ENCODE assay signal across 17 cellular contexts in genomic region chr18:63446266-63446665, GRCh38. TPM values are rescaled to one million over a fixed set of nuclear protein-coding genes. Genes with fewer than 3 reads are reported as not detected.
"Had no signal": no experiment of that assay in that cellular context is flagged by ENCODE, and none has a peak within 500 bp of the region (broad histone marks: within the 10 kb centered on the region; RNA-seq: fewer than 3 reads in every experiment).

No MANE protein-coding gene starts in this region.

- ATAC-seq: sciatic nerve had no signal

- H3K4me1 Mint-ChIP-seq: activated CD4-positive, alpha-beta T cell treated with anti-CD3 and anti-CD28 coated beads, Interleukin-2, amount 10 ng/mL, durations not matched to agents 7 days and 5 days; activated naive CD4-positive, alpha-beta T cell treated with anti-CD3 and anti-CD28 coated beads, Interleukin-2, amount 10 ng/mL, durations not matched to agents 7 days and 5 days had no signal

- H3K4me1 ChIP-seq: ascending aorta, breast epithelium, neural progenitor cell had no signal

- H3K27ac Mint-ChIP-seq: activated CD4-positive, alpha-beta T cell treated with anti-CD3 and anti-CD28 coated beads, Interleukin-2, amount 10 ng/mL, durations not matched to agents 7 days and 5 days; activated naive CD4-positive, alpha-beta T cell treated with anti-CD3 and anti-CD28 coated beads, Interleukin-2, amount 10 ng/mL, durations not matched to agents 7 days and 5 days; activated T-helper 2 cell treated with anti-CD3 and anti-CD28 coated beads, Interferon-gamma antibody, Interleukin-2, Interleukin-4, amounts not matched to agents 10 μg/mL and 5 μg/mL and 100 μg/mL, durations not matched to agents 14 hours and 24 hours and 36 hours; neural progenitor cell; T-helper 2 cell treated with Interferon-gamma antibody and Interleukin-4, amounts not matched to agents 5 μg/mL and 100 μg/mL, for 36 hours had no signal

- DNase-seq: activated CD4-positive, alpha-beta T cell treated with anti-CD3 and anti-CD28 coated beads, Interleukin-2, amount 10 ng/mL, durations not matched to agents 7 days and 5 days; activated naive CD4-positive, alpha-beta T cell treated with anti-CD3 and anti-CD28 coated beads, Interleukin-2, amount 10 ng/mL, durations not matched to agents 7 days and 5 days; cerebellar nuclear complex; effector CD8-positive, alpha-beta T cell; ovary; stomach had no signal

- H3K27me3 Mint-ChIP-seq: activated CD4-positive, alpha-beta T cell treated with anti-CD3 and anti-CD28 coated beads, Interleukin-2, amount 10 ng/mL, durations not matched to agents 7 days and 5 days had no signal

- H3K27me3 ChIP-seq: ascending aorta, breast epithelium, neural progenitor cell, ovary, stomach had no signal

- H3K4me2 ChIP-seq: neural progenitor cell had no signal

- H3K36me3 Mint-ChIP-seq: activated naive CD4-positive, alpha-beta T cell treated with anti-CD3 and anti-CD28 coated beads, Interleukin-2, amount 10 ng/mL, durations not matched to agents 7 days and 5 days; neural progenitor cell had no signal

- H3K27ac ChIP-seq: ascending aorta, breast epithelium, neural progenitor cell, ovary, stomach, thoracic aorta had no signal

- H3K9me3 ChIP-seq: ascending aorta, breast epithelium, ovary, stomach, thoracic aorta had no signal

- H3K9ac ChIP-seq: neural progenitor cell had no signal

- FAIRE-seq: endothelial cell of umbilical vein had no signal

- H3K9me3 Mint-ChIP-seq: activated CD4-positive, alpha-beta T cell treated with anti-CD3 and anti-CD28 coated beads, Interleukin-2, amount 10 ng/mL, durations not matched to agents 7 days and 5 days; activated naive CD4-positive, alpha-beta T cell treated with anti-CD3 and anti-CD28 coated beads, Interleukin-2, amount 10 ng/mL, durations not matched to agents 7 days and 5 days; activated T-helper 2 cell treated with anti-CD3 and anti-CD28 coated beads, Interferon-gamma antibody, Interleukin-2, Interleukin-4, amounts not matched to agents 10 μg/mL and 5 μg/mL and 100 μg/mL, durations not matched to agents 14 hours and 24 hours and 36 hours; neural progenitor cell; T-helper 2 cell treated with Interferon-gamma antibody and Interleukin-4, amounts not matched to agents 5 μg/mL and 100 μg/mL, for 36 hours had no signal

- H3K36me3 ChIP-seq: ascending aorta, breast epithelium, neural progenitor cell, ovary, stomach, thoracic aorta had no signal

- H3K4me3 Mint-ChIP-seq: activated CD4-positive, alpha-beta T cell treated with anti-CD3 and anti-CD28 coated beads, Interleukin-2, amount 10 ng/mL, durations not matched to agents 7 days and 5 days; activated naive CD4-positive, alpha-beta T cell treated with anti-CD3 and anti-CD28 coated beads, Interleukin-2, amount 10 ng/mL, durations not matched to agents 7 days and 5 days; neural progenitor cell; T-helper 2 cell treated with Interferon-gamma antibody and Interleukin-4, amounts not matched to agents 5 μg/mL and 100 μg/mL, for 36 hours had no signal

- H3K4me3 ChIP-seq: ascending aorta, breast epithelium, neural progenitor cell, ovary, stomach, thoracic aorta had no signal

- H2AFZ ChIP-seq: neural progenitor cell had no signal

RNA-seq across cellular contexts. Expression of gene SERPINB5, which starts 30.5 kb away (rescaled TPM):
- total RNA-seq: activated CD4-positive, alpha-beta T cell treated with anti-CD3 and anti-CD28 coated beads, Interleukin-2, amount 10 ng/mL, durations not matched to agents 7 days and 5 days; activated CD8-positive, alpha-beta memory T cell treated with anti-CD3 and anti-CD28 coated beads for 36 hours; activated T-helper 2 cell treated with anti-CD3 and anti-CD28 coated beads, Interferon-gamma antibody, Interleukin-2, Interleukin-4, amounts not matched to agents 10 μg/mL and 5 μg/mL and 100 μg/mL, durations not matched to agents 14 hours and 24 hours and 36 hours; ascending aorta; endothelial cell of umbilical vein; left lobe of liver; lung microvascular endothelial cell; sciatic nerve had no signal
- polyA plus RNA-seq: endothelial cell of umbilical vein had no signal
